18 cellular contexts compared by ENCODE assay signal in genomic region chr17:5050281-5050680, GRCh38. TPM values are rescaled to one million over a fixed set of nuclear protein-coding genes. Genes with fewer than 3 reads are reported as not detected.
A peak's percentile ranks its signal among the peaks of the same experiment; 100 is the strongest.
DNase-seq lines count a peak whose midpoint lies in the region; ATAC-seq and TF ChIP-seq lines count a peak whose summit lies in the region.
"Had no signal": no experiment of that assay in that cellular context is flagged by ENCODE, and none has a peak within 500 bp of the region (broad histone marks: within the 10 kb centered on the region; RNA-seq: fewer than 3 reads in every experiment).

No MANE protein-coding gene starts in this region.

- peak overlapping the region in 1 of 4 donors; percentile 80 for H3K4me3 Mint-ChIP-seq in CD4-positive, CD25-positive, alpha-beta regulatory T cell
- H3K4me3 Mint-ChIP-seq in T-cell, result peak overlapping the region in 1 of 3 donors; percentile 65
- H3K4me3 Mint-ChIP-seq: nephron had no signal

- in situ Hi-C loops in HAP-1 (cut with MboI; ENCODE audit: low sequenced_read_pairs), result no loop called here

- intact Hi-C loops in spleen (cut with DNase I; ENCODE audit: low total_unique reads), result no loop called here

- no peaks in the 10 kb centered on the region for H3K36me3 ChIP-seq in CD4-positive, CD25-positive, alpha-beta regulatory T cell (ENCODE audit: control insufficient read depth, insufficient read depth, low read length)
- H3K36me3 ChIP-seq in spleen (no peaks in the 10 kb centered on the region), HAP-1 (replicated peaks) (no peaks in the 10 kb centered on the region), SJCRH30 (no peaks in the 10 kb centered on the region)

- peak overlapping the region; percentile 47 for H3K27ac ChIP-seq in CD4-positive, CD25-positive, alpha-beta regulatory T cell (ENCODE audit: insufficient read depth, low read length, poor library complexity, severe bottlenecking)
- H3K27ac ChIP-seq in spleen, result peak overlapping the region in 6 of 8 donors; percentile 73 to 90 (median 76)
- no peak overlapping the region for H3K27ac ChIP-seq in SJCRH30

- H3K9me3 ChIP-seq in CD4-positive, CD25-positive, alpha-beta regulatory T cell (ENCODE audit: control insufficient read depth in 2 of 2, low read length in 2 of 2), result no peaks in the 10 kb centered on the region
- no peaks in the 10 kb centered on the region for H3K9me3 ChIP-seq in spleen
- no peaks in the 10 kb centered on the region for H3K9me3 ChIP-seq in HAP-1
- H3K9me3 ChIP-seq in SJCRH30 (replicated peaks), result no peaks in the 10 kb centered on the region

- TF ChIP-seq CTCF in fibroblast of villous mesenchyme (IDR thresholded peaks at IDR 0.05; ENCODE audit: insufficient read depth, low read depth, low read length) (no peak), spleen (IDR thresholded peaks at IDR 0.05 in 8 of 11, conservative IDR thresholded peaks at IDR 0.05 in 3 of 11) (no peak)

- ATAC-seq in CD4-positive, CD25-positive, alpha-beta regulatory T cell (ENCODE audit: low read depth in 2 of 2), result no peak
- ATAC-seq in T-cell (replicated peaks in 1 of 4), result no peak

- H3K4me3 ChIP-seq in CD4-positive, CD25-positive, alpha-beta regulatory T cell (ENCODE audit: low read depth, low read length), result no peak overlapping the region
- H3K4me3 ChIP-seq in fibroblast of villous mesenchyme (ENCODE audit: low read depth, low read length) (no peak overlapping the region), spleen (no peak overlapping the region), HAP-1 (no peak overlapping the region), SJCRH30 (no peak overlapping the region)

- DNase-seq in CD4-positive, CD25-positive, alpha-beta regulatory T cell, result no peak
- DNase-seq in T-cell (no peak), fibroblast of villous mesenchyme (ENCODE audit: low read depth) (peak; percentile 93), spleen (no peak), HAP-1 (ENCODE audit: low spot score in 2 of 2) (no peak), NCI-H2227 treated with DMSO at 0.1 percent for 48 hours (lab: John Stamatoyannopoulos, UW) (no peak), putamen (ENCODE audit: low spot score) (no peak), SJCRH30 (no peak)
- DNase-seq: aorta; C1 segment of cervical spinal cord; cortex of kidney; NCI-H1436; NCI-H345; SIG-M5; stimulated activated CD4-positive, alpha-beta T cell treated with anti-CD3 and anti-CD28 coated beads, Interleukin-1b, Interleukin-23, amount 100 ng/mL, for 48 hours; T-helper 9 cell had no signal

- 75 to 84% (median 78%) methylated on average over 9 of the region's 9 CpGs for WGBS in spleen, 5 donors

- peaks cover 15 to 59% (median 35%) of the 10 kb centered on the region in 4 donors for H3K4me1 Mint-ChIP-seq in CD4-positive, CD25-positive, alpha-beta regulatory T cell
- peaks cover 40 to 52% (median 46%) of the 10 kb centered on the region in 3 donors for H3K4me1 Mint-ChIP-seq in T-cell

- POLR2A ChIA-PET in T-cell (lab: Charles Lee), result interaction anchor here (0.6 kb wide), 3 partner anchors 8 to 237 kb away, joined by 3 to 5 read pairs (median 3); no protein-coding TSS in a partner anchor

- peak overlapping the region; percentile 83 to 98 (median 98) for H3K27ac Mint-ChIP-seq in CD4-positive, CD25-positive, alpha-beta regulatory T cell
- H3K27ac Mint-ChIP-seq in T-cell, result peak overlapping the region; percentile 96 to 99

- TF ChIP-seq POLR2A in spleen (IDR thresholded peaks at IDR 0.05), result no peak

- peaks cover 3% of the 10 kb centered on the region for H3K36me3 Mint-ChIP-seq in CD4-positive, CD25-positive, alpha-beta regulatory T cell
- peaks cover 6% of the 10 kb centered on the region for H3K36me3 Mint-ChIP-seq in T-cell

- no peaks in the 10 kb centered on the region for H3K27me3 Mint-ChIP-seq in CD4-positive, CD25-positive, alpha-beta regulatory T cell
- no peaks in the 10 kb centered on the region for H3K27me3 Mint-ChIP-seq in T-cell

- H3K9me3 Mint-ChIP-seq in CD4-positive, CD25-positive, alpha-beta regulatory T cell, result peaks cover 0 to 2% (median 0%) of the 10 kb centered on the region in 7 donors
- no peaks in the 10 kb centered on the region for H3K9me3 Mint-ChIP-seq in T-cell

- CTCF ChIA-PET in T-cell (lab: Charles Lee), result interaction anchor here in 1 of 2 donors (1.0 to 1.6 kb wide), 2 partner anchors 10 to 15 kb away, joined by 4 to 7 read pairs; partner anchors contain the start of gene SLC52A1

- H3K4me1 ChIP-seq in CD4-positive, CD25-positive, alpha-beta regulatory T cell (ENCODE audit: control insufficient read depth, insufficient read depth, low read length, poor library complexity, severe bottlenecking), result peaks cover 40% of the 10 kb centered on the region
- peaks cover 4 to 37% (median 23%) of the 10 kb centered on the region in 6 donors for H3K4me1 ChIP-seq in spleen
- no peaks in the 10 kb centered on the region for H3K4me1 ChIP-seq in HAP-1
- H3K4me1 ChIP-seq in SJCRH30, result no peaks in the 10 kb centered on the region

- no peaks in the 10 kb centered on the region for H3K27me3 ChIP-seq in CD4-positive, CD25-positive, alpha-beta regulatory T cell (ENCODE audit: control insufficient read depth, insufficient read depth, low read length)
- no peaks in the 10 kb centered on the region for H3K27me3 ChIP-seq in spleen (replicated peaks in 1 of 7)
- no peaks in the 10 kb centered on the region for H3K27me3 ChIP-seq in HAP-1 (ENCODE audit: low read depth)
- H3K27me3 ChIP-seq in SJCRH30, result no peaks in the 10 kb centered on the region

RNA-seq across cellular contexts. Expression of gene SLC52A1, which starts 15.1 kb away (rescaled TPM):
- 0.22 TPM for total RNA-seq in CD4-positive, CD25-positive, alpha-beta regulatory T cell
- polyA plus RNA-seq in CD4-positive, CD25-positive, alpha-beta regulatory T cell, result under 1 TPM in 2 of 4 donors, not detected in 2; 0.27 to 0.41 TPM
- total RNA-seq in T-cell (under 1 TPM in 3 of 5 donors, not detected in 2; 0.14 to 0.62 (median 0.25) TPM), fibroblast of villous mesenchyme (under 0.01 and 0.43 TPM in 2 replicates), spleen (1 to 10 TPM in 1 of 7 donors, under 1 TPM in 6; 0.34 to 2.0 (median 0.72) TPM)
- polyA plus RNA-seq in spleen, result under 1 TPM; 0.06 to 0.19 (median 0.11) TPM
- total RNA-seq in SJCRH30 (2014; rRNA removed; shearing (Covaris generic)), result not detected in 2 replicates
- total RNA-seq: aorta had no signal
- polyA plus RNA-seq: fibroblast of lung had no signal

RNA-seq across cellular contexts. Expression of gene ZFP3, which starts 28.0 kb away (rescaled TPM):
- total RNA-seq in CD4-positive, CD25-positive, alpha-beta regulatory T cell, result 2.5 TPM
- polyA plus RNA-seq in CD4-positive, CD25-positive, alpha-beta regulatory T cell, result 1 to 10 TPM in 2 of 4 donors, under 1 TPM in 2; 0.32 to 2.0 (median 1.3) TPM
- total RNA-seq in T-cell (10 to 100 TPM in 1 of 5 donors, 1 to 10 TPM in 4; 3.3 to 10.4 (median 8.5) TPM), fibroblast of villous mesenchyme (1.6 and 2.2 TPM in 2 replicates), spleen (10 to 100 TPM in 2 of 7 donors, 1 to 10 TPM in 5; 6.4 to 10.4 (median 9.0) TPM)
- polyA plus RNA-seq in spleen, result 1 to 10 TPM; 2.8 to 3.6 (median 3.2) TPM
- total RNA-seq in SJCRH30 (2014; rRNA removed; shearing (Covaris generic)), result 1.7 and 1.8 TPM in 2 replicates

RNA-seq across cellular contexts. Expression of gene KIF1C, which starts 52.5 kb away (rescaled TPM):
- total RNA-seq in CD4-positive, CD25-positive, alpha-beta regulatory T cell, result 22.9 TPM
- 1 to 10 TPM; 2.6 to 4.6 (median 3.8) TPM for polyA plus RNA-seq in CD4-positive, CD25-positive, alpha-beta regulatory T cell
- 10 to 100 TPM; 15.3 to 37.9 (median 28.5) TPM for total RNA-seq in T-cell
- total RNA-seq in fibroblast of villous mesenchyme, result 50.6 and 56.6 TPM in 2 replicates
- total RNA-seq in spleen, result 100 to 1,000 TPM in 2 of 7 donors, 10 to 100 TPM in 5; 47.5 to 141 (median 79.7) TPM
- 10 to 100 TPM; 11.9 to 41.4 (median 12.0) TPM for polyA plus RNA-seq in spleen
- total RNA-seq in SJCRH30 (2014; rRNA removed; shearing (Covaris generic)), result 24.2 and 32.7 TPM in 2 replicates

RNA-seq across cellular contexts. Expression of gene INCA1, which starts 53.0 kb away (rescaled TPM):
- total RNA-seq in CD4-positive, CD25-positive, alpha-beta regulatory T cell, result not detected
- polyA plus RNA-seq in CD4-positive, CD25-positive, alpha-beta regulatory T cell, result under 1 TPM in 1 of 4 donors, not detected in 3; 0.99 TPM
- total RNA-seq in T-cell (under 1 TPM in 2 of 5 donors, not detected in 3; 0.38 to 0.43 TPM), fibroblast of villous mesenchyme (0.97 and 1.3 TPM in 2 replicates), spleen (1 to 10 TPM; 1.1 to 2.1 (median 1.6) TPM)
- polyA plus RNA-seq in spleen, result 1 to 10 TPM; 2.4 to 5.8 (median 3.2) TPM
- total RNA-seq in SJCRH30 (2014; rRNA removed; shearing (Covaris generic)), result not detected in 2 replicates
